Comparison of ENCODE assay signal across 1 cellular context in genomic region chr6:131949909-131950766, GRCh38.
TF ChIP-seq lines count a peak whose summit lies in the region.

No MANE protein-coding gene starts in this region.

TF ChIP-seq in HepG2, 621 proteins besides CTCF, POLR2A, EP300 and RAD21 (continued from another document and continues in another):
- TF ChIP-seq DBP (CRISPR knock-in tag; IDR thresholded peaks at IDR 0.05; ENCODE audit: not compliant biosample characterization): peak; percentile 95
- peak; percentile 32; the same call in 1 of the 2 replicates for TF ChIP-seq MIER2 (CRISPR knock-in tag; IDR thresholded peaks at IDR 0.05)
- TF ChIP-seq EHMT2 (IDR thresholded peaks at IDR 0.05; ENCODE audit: borderline replicate concordance, low read depth, low read length): no peak
- peak; percentile 33; the same call in 1 of the 2 replicates for TF ChIP-seq STAT6 (CRISPR knock-in tag; IDR thresholded peaks at IDR 0.05; ENCODE audit: borderline replicate concordance)
- peak; percentile 34; the same call in 1 of the 2 replicates for TF ChIP-seq HMG20B (CRISPR knock-in tag; conservative IDR thresholded peaks at IDR 0.05)
- no peak for TF ChIP-seq ZNF7 (CRISPR knock-in tag; IDR thresholded peaks at IDR 0.05)
- TF ChIP-seq, protein P1, sequence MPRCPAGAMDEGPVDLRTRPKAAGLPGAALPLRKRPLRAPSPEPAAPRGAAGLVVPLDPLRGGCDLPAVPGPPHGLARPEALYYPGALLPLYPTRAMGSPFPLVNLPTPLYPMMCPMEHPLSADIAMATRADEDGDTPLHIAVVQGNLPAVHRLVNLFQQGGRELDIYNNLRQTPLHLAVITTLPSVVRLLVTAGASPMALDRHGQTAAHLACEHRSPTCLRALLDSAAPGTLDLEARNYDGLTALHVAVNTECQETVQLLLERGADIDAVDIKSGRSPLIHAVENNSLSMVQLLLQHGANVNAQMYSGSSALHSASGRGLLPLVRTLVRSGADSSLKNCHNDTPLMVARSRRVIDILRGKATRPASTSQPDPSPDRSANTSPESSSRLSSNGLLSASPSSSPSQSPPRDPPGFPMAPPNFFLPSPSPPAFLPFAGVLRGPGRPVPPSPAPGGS (CRISPR knock-in tag; IDR thresholded peaks at IDR 0.05): no peak; the same call in 1 of the 2 replicates
- TF ChIP-seq IKZF1 (IDR thresholded peaks at IDR 0.05): no peak
- peak; percentile 57; the same call in 1 of the 2 replicates for TF ChIP-seq CBX5 (CRISPR knock-in tag; IDR thresholded peaks at IDR 0.05; ENCODE audit: borderline replicate concordance)
- peak; percentile 85; the same call in 1 of the 2 replicates for TF ChIP-seq ZNF30 (CRISPR knock-in tag; IDR thresholded peaks at IDR 0.05)
- no peak for TF ChIP-seq FOXA1 (IDR thresholded peaks at IDR 0.05)
- 0 out of 2 replicates have a peak, but pooled peaks have one; percentile 3 for TF ChIP-seq FOXA1 (CRISPR knock-in tag; IDR thresholded peaks at IDR 0.05)
- no peak for TF ChIP-seq GMEB1 (CRISPR knock-in tag; IDR thresholded peaks at IDR 0.05; ENCODE audit: borderline replicate concordance)
- TF ChIP-seq KLF15 (CRISPR knock-in tag; IDR thresholded peaks at IDR 0.05; ENCODE audit: borderline replicate concordance): no peak
- TF ChIP-seq RBM22 (optimal IDR thresholded peaks at IDR 0.05; ENCODE audit: low read length): no peak
- no peak for TF ChIP-seq TRIM22 (IDR thresholded peaks at IDR 0.05)
- TF ChIP-seq SP140L (CRISPR knock-in tag; IDR thresholded peaks at IDR 0.05; ENCODE audit: borderline replicate concordance): no peak
- peak; percentile 70; the same call in 1 of the 2 replicates for TF ChIP-seq PRDM15 (CRISPR knock-in tag; IDR thresholded peaks at IDR 0.05)
- TF ChIP-seq, protein P2, sequence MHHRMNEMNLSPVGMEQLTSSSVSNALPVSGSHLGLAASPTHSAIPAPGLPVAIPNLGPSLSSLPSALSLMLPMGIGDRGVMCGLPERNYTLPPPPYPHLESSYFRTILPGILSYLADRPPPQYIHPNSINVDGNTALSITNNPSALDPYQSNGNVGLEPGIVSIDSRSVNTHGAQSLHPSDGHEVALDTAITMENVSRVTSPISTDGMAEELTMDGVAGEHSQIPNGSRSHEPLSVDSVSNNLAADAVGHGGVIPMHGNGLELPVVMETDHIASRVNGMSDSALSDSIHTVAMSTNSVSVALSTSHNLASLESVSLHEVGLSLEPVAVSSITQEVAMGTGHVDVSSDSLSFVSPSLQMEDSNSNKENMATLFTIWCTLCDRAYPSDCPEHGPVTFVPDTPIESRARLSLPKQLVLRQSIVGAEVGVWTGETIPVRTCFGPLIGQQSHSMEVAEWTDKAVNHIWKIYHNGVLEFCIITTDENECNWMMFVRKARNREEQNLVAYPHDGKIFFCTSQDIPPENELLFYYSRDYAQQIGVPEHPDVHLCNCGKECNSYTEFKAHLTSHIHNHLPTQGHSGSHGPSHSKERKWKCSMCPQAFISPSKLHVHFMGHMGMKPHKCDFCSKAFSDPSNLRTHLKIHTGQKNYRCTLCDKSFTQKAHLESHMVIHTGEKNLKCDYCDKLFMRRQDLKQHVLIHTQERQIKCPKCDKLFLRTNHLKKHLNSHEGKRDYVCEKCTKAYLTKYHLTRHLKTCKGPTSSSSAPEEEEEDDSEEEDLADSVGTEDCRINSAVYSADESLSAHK (CRISPR knock-in tag; IDR thresholded peaks at IDR 0.05; ENCODE audit: borderline replicate concordance): no peak; the same call in 1 of the 2 replicates
- 0 out of 2 replicates have a peak, but pooled peaks have one; percentile 72 for TF ChIP-seq NFIC (IDR thresholded peaks at IDR 0.05; ENCODE audit: low read length)
- TF ChIP-seq ZFP36L2 (CRISPR knock-in tag; IDR thresholded peaks at IDR 0.05): peak; percentile 80; the same call in 1 of the 2 replicates
- TF ChIP-seq ZHX1 (CRISPR knock-in tag; IDR thresholded peaks at IDR 0.05; ENCODE audit: low read depth): no peak
- no peak for TF ChIP-seq ZNF569 (CRISPR knock-in tag; IDR thresholded peaks at IDR 0.05; ENCODE audit: borderline replicate concordance)
- no peak for TF ChIP-seq RFXANK (CRISPR knock-in tag; IDR thresholded peaks at IDR 0.05)
- no peak; the same call in 1 of the 2 replicates for TF ChIP-seq MEF2D (CRISPR knock-in tag; IDR thresholded peaks at IDR 0.05)
- TF ChIP-seq YEATS4 (CRISPR knock-in tag; IDR thresholded peaks at IDR 0.05; ENCODE audit: borderline replicate concordance): peak; percentile 46
- TF ChIP-seq CHD2 (IDR thresholded peaks at IDR 0.05; ENCODE audit: low read depth, low read length): 0 out of 2 replicates have a peak, but pooled peaks have one; percentile 37
- peak; percentile 28; the same call in 1 of the 2 replicates for TF ChIP-seq ZNF441 (CRISPR knock-in tag; IDR thresholded peaks at IDR 0.05; ENCODE audit: borderline replicate concordance)
- TF ChIP-seq CEBPB (IDR thresholded peaks at IDR 0.05; ENCODE audit: borderline replicate concordance, low read depth, low read length): no peak
- TF ChIP-seq HINFP (CRISPR knock-in tag; IDR thresholded peaks at IDR 0.05; ENCODE audit: low read depth): 0 out of 2 replicates have a peak, but pooled peaks have one; percentile 81
- no peak; the same call in 1 of the 2 replicates for TF ChIP-seq ZNF234 (CRISPR knock-in tag; conservative IDR thresholded peaks at IDR 0.05)
- TF ChIP-seq ZFP62 (CRISPR knock-in tag; IDR thresholded peaks at IDR 0.05): peak; percentile 88; the same call in 1 of the 2 replicates
- no peak; the same call in 1 of the 2 replicates for TF ChIP-seq POGK (CRISPR knock-in tag; conservative IDR thresholded peaks at IDR 0.05)
- TF ChIP-seq ZNF354B (CRISPR knock-in tag; IDR thresholded peaks at IDR 0.05): no peak
- TF ChIP-seq TSC22D2 (CRISPR knock-in tag; IDR thresholded peaks at IDR 0.05; ENCODE audit: borderline replicate concordance): no peak; the same call in 1 of the 2 replicates
- peak; percentile 17; the same call in 1 of the 2 replicates for TF ChIP-seq NFKB2 (CRISPR knock-in tag; IDR thresholded peaks at IDR 0.05; ENCODE audit: borderline replicate concordance)
- peak; percentile 83; the same call in 1 of the 2 replicates for TF ChIP-seq ZNF703 (CRISPR knock-in tag; IDR thresholded peaks at IDR 0.05; ENCODE audit: borderline replicate concordance)
- no peak for TF ChIP-seq SMAD9 (CRISPR knock-in tag; IDR thresholded peaks at IDR 0.05)
